Comparison of ENCODE assay signal across 1 cellular context in the genomic region with DNA sequence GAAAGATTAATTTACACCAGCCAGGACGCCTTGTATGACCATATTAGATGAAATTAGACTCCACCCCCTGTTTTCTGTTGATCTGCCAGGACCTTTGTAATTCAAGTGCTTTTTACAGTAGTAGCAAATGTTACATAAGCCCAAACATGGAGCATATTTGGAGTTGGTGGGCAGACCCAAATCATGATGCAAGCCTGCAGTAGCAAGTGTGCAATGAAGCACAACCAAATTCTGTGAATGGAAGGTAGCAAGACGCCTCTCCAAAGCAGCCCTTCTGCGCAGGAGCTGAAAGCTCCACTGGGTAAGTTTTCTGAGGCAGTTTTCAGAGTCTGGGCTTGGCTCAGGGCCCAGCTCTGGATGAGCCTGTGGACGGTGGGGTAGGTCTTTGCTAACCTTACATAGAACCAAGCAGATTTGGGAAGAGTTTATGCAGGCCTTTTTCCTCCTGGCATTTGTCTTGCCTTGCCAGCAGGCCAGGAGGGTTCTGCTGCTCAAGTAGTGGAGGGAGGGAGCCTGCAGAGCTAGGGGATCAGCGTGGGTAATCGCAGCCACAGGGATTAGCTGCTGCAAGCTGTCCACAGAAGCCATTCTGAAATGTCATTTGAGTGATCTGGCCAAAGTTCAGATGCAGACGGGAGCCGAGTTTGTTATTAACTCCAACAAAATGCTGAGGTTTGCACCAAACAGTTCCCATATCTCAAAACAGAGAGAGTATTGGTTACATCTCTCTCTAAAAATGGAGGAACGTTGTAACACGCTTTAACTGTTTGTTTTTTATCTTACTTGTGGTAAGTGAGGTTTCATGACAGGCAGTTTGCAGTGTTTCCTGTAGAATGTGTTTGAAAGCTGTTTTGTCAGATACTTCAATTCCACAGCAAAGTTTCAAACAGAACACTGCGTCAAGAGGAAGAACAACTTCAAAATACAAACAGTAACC.
TF ChIP-seq lines count a peak whose summit lies in the region.

No MANE protein-coding gene starts in this region.

TF ChIP-seq in HepG2, 621 proteins besides CTCF, POLR2A, EP300 and RAD21 (continued from another document and continues in another):
- TF ChIP-seq, protein P1, sequence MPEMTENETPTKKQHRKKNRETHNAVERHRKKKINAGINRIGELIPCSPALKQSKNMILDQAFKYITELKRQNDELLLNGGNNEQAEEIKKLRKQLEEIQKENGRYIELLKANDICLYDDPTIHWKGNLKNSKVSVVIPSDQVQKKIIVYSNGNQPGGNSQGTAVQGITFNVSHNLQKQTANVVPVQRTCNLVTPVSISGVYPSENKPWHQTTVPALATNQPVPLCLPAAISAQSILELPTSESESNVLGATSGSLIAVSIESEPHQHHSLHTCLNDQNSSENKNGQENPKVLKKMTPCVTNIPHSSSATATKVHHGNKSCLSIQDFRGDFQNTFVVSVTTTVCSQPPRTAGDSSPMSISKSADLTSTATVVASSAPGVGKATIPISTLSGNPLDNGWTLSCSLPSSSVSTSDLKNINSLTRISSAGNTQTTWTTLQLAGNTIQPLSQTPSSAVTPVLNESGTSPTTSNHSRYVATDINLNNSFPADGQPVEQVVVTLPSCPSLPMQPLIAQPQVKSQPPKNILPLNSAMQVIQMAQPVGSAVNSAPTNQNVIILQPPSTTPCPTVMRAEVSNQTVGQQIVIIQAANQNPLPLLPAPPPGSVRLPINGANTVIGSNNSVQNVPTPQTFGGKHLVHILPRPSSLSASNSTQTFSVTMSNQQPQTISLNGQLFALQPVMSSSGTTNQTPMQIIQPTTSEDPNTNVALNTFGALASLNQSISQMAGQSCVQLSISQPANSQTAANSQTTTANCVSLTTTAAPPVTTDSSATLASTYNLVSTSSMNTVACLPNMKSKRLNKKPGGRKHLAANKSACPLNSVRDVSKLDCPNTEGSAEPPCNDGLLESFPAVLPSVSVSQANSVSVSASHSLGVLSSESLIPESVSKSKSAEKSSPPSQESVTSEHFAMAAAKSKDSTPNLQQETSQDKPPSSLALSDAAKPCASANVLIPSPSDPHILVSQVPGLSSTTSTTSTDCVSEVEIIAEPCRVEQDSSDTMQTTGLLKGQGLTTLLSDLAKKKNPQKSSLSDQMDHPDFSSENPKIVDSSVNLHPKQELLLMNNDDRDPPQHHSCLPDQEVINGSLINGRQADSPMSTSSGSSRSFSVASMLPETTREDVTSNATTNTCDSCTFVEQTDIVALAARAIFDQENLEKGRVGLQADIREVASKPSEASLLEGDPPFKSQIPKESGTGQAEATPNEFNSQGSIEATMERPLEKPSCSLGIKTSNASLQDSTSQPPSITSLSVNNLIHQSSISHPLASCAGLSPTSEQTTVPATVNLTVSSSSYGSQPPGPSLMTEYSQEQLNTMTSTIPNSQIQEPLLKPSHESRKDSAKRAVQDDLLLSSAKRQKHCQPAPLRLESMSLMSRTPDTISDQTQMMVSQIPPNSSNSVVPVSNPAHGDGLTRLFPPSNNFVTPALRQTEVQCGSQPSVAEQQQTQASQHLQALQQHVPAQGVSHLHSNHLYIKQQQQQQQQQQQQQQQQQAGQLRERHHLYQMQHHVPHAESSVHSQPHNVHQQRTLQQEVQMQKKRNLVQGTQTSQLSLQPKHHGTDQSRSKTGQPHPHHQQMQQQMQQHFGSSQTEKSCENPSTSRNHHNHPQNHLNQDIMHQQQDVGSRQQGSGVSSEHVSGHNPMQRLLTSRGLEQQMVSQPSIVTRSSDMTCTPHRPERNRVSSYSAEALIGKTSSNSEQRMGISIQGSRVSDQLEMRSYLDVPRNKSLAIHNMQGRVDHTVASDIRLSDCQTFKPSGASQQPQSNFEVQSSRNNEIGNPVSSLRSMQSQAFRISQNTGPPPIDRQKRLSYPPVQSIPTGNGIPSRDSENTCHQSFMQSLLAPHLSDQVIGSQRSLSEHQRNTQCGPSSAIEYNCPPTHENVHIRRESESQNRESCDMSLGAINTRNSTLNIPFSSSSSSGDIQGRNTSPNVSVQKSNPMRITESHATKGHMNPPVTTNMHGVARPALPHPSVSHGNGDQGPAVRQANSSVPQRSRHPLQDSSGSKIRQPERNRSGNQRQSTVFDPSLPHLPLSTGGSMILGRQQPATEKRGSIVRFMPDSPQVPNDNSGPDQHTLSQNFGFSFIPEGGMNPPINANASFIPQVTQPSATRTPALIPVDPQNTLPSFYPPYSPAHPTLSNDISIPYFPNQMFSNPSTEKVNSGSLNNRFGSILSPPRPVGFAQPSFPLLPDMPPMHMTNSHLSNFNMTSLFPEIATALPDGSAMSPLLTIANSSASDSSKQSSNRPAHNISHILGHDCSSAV (CRISPR knock-in tag; IDR thresholded peaks at IDR 0.05; ENCODE audit: borderline replicate concordance) = no peak
- TF ChIP-seq HNRNPL (IDR thresholded peaks at IDR 0.05; ENCODE audit: low read depth, low read length) = no peak
- 0 out of 2 replicates have a peak, but pooled peaks have one; percentile 33 for TF ChIP-seq ZNF33B (CRISPR knock-in tag; IDR thresholded peaks at IDR 0.05)
- no peak for TF ChIP-seq HMG20B (CRISPR knock-in tag; conservative IDR thresholded peaks at IDR 0.05)
- no peak for TF ChIP-seq KDM1A (CRISPR knock-in tag; IDR thresholded peaks at IDR 0.05)
- TF ChIP-seq SRY (CRISPR knock-in tag; IDR thresholded peaks at IDR 0.05) = no peak
- no peak for TF ChIP-seq AHR (CRISPR knock-in tag; IDR thresholded peaks at IDR 0.05)
- TF ChIP-seq HDAC6 (IDR thresholded peaks at IDR 0.05; ENCODE audit: low read depth, low read length) = no peak
- TF ChIP-seq ZNF776 (CRISPR knock-in tag; IDR thresholded peaks at IDR 0.05) = no peak
- TF ChIP-seq ZNF10 (CRISPR knock-in tag; IDR thresholded peaks at IDR 0.05; ENCODE audit: borderline replicate concordance, low read depth) = no peak
- TF ChIP-seq ZNF629 (CRISPR knock-in tag; conservative IDR thresholded peaks at IDR 0.05) = no peak
- TF ChIP-seq, protein P2, sequence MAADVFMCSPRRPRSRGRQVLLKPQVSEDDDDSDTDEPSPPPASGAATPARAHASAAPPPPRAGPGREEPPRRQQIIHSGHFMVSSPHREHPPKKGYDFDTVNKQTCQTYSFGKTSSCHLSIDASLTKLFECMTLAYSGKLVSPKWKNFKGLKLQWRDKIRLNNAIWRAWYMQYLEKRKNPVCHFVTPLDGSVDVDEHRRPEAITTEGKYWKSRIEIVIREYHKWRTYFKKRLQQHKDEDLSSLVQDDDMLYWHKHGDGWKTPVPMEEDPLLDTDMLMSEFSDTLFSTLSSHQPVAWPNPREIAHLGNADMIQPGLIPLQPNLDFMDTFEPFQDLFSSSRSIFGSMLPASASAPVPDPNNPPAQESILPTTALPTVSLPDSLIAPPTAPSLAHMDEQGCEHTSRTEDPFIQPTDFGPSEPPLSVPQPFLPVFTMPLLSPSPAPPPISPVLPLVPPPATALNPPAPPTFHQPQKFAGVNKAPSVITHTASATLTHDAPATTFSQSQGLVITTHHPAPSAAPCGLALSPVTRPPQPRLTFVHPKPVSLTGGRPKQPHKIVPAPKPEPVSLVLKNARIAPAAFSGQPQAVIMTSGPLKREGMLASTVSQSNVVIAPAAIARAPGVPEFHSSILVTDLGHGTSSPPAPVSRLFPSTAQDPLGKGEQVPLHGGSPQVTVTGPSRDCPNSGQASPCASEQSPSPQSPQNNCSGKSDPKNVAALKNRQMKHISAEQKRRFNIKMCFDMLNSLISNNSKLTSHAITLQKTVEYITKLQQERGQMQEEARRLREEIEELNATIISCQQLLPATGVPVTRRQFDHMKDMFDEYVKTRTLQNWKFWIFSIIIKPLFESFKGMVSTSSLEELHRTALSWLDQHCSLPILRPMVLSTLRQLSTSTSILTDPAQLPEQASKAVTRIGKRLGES (CRISPR knock-in tag; IDR thresholded peaks at IDR 0.05; ENCODE audit: borderline replicate concordance) = no peak
- no peak for TF ChIP-seq ZNF883 (CRISPR knock-in tag; IDR thresholded peaks at IDR 0.05; ENCODE audit: not compliant biosample characterization)
- no peak for TF ChIP-seq CCAR2 (optimal IDR thresholded peaks at IDR 0.05; ENCODE audit: low read depth, low read length)
- 0 out of 2 replicates have a peak, but pooled peaks have one; percentile 21 for TF ChIP-seq ZNF441 (CRISPR knock-in tag; IDR thresholded peaks at IDR 0.05; ENCODE audit: borderline replicate concordance)
- TF ChIP-seq, protein P3, sequence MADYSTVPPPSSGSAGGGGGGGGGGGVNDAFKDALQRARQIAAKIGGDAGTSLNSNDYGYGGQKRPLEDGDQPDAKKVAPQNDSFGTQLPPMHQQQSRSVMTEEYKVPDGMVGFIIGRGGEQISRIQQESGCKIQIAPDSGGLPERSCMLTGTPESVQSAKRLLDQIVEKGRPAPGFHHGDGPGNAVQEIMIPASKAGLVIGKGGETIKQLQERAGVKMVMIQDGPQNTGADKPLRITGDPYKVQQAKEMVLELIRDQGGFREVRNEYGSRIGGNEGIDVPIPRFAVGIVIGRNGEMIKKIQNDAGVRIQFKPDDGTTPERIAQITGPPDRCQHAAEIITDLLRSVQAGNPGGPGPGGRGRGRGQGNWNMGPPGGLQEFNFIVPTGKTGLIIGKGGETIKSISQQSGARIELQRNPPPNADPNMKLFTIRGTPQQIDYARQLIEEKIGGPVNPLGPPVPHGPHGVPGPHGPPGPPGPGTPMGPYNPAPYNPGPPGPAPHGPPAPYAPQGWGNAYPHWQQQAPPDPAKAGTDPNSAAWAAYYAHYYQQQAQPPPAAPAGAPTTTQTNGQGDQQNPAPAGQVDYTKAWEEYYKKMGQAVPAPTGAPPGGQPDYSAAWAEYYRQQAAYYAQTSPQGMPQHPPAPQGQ (CRISPR knock-in tag; IDR thresholded peaks at IDR 0.05; ENCODE audit: borderline replicate concordance) = no peak
- TF ChIP-seq ZMAT3 (CRISPR knock-in tag; conservative IDR thresholded peaks at IDR 0.05) = 0 out of 2 replicates have a peak, but pooled peaks have one; percentile 39
- TF ChIP-seq ZFP36 (IDR thresholded peaks at IDR 0.05; ENCODE audit: borderline replicate concordance, low read depth, low read length, partially characterized antibody) = no peak
- TF ChIP-seq ZNF572 (CRISPR knock-in tag; IDR thresholded peaks at IDR 0.05) = no peak
- TF ChIP-seq, protein P4, sequence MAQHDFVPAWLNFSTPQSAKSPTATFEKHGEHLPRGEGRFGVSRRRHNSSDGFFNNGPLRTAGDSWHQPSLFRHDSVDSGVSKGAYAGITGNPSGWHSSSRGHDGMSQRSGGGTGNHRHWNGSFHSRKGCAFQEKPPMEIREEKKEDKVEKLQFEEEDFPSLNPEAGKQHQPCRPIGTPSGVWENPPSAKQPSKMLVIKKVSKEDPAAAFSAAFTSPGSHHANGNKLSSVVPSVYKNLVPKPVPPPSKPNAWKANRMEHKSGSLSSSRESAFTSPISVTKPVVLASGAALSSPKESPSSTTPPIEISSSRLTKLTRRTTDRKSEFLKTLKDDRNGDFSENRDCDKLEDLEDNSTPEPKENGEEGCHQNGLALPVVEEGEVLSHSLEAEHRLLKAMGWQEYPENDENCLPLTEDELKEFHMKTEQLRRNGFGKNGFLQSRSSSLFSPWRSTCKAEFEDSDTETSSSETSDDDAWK (CRISPR knock-in tag; IDR thresholded peaks at IDR 0.05) = no peak
- no peak for TF ChIP-seq AKAP8 (CRISPR knock-in tag; IDR thresholded peaks at IDR 0.05)
- no peak; the same call in 1 of the 2 replicates for TF ChIP-seq NFKBIZ (CRISPR knock-in tag; IDR thresholded peaks at IDR 0.05)
- no peak for TF ChIP-seq ZNF256 (CRISPR knock-in tag; conservative IDR thresholded peaks at IDR 0.05)
- TF ChIP-seq TAF15 (IDR thresholded peaks at IDR 0.05; ENCODE audit: low read depth, low read length, poor library complexity, severe bottlenecking) = no peak
- TF ChIP-seq ARHGAP35 (CRISPR knock-in tag; IDR thresholded peaks at IDR 0.05; ENCODE audit: borderline replicate concordance) = no peak
- TF ChIP-seq, protein P5, sequence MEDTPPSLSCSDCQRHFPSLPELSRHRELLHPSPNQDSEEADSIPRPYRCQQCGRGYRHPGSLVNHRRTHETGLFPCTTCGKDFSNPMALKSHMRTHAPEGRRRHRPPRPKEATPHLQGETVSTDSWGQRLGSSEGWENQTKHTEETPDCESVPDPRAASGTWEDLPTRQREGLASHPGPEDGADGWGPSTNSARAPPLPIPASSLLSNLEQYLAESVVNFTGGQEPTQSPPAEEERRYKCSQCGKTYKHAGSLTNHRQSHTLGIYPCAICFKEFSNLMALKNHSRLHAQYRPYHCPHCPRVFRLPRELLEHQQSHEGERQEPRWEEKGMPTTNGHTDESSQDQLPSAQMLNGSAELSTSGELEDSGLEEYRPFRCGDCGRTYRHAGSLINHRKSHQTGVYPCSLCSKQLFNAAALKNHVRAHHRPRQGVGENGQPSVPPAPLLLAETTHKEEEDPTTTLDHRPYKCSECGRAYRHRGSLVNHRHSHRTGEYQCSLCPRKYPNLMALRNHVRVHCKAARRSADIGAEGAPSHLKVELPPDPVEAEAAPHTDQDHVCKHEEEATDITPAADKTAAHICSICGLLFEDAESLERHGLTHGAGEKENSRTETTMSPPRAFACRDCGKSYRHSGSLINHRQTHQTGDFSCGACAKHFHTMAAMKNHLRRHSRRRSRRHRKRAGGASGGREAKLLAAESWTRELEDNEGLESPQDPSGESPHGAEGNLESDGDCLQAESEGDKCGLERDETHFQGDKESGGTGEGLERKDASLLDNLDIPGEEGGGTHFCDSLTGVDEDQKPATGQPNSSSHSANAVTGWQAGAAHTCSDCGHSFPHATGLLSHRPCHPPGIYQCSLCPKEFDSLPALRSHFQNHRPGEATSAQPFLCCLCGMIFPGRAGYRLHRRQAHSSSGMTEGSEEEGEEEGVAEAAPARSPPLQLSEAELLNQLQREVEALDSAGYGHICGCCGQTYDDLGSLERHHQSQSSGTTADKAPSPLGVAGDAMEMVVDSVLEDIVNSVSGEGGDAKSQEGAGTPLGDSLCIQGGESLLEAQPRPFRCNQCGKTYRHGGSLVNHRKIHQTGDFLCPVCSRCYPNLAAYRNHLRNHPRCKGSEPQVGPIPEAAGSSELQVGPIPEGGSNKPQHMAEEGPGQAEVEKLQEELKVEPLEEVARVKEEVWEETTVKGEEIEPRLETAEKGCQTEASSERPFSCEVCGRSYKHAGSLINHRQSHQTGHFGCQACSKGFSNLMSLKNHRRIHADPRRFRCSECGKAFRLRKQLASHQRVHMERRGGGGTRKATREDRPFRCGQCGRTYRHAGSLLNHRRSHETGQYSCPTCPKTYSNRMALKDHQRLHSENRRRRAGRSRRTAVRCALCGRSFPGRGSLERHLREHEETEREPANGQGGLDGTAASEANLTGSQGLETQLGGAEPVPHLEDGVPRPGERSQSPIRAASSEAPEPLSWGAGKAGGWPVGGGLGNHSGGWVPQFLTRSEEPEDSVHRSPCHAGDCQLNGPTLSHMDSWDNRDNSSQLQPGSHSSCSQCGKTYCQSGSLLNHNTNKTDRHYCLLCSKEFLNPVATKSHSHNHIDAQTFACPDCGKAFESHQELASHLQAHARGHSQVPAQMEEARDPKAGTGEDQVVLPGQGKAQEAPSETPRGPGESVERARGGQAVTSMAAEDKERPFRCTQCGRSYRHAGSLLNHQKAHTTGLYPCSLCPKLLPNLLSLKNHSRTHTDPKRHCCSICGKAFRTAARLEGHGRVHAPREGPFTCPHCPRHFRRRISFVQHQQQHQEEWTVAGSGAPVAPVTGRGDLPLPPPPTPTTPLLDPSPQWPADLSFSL (CRISPR knock-in tag; IDR thresholded peaks at IDR 0.05) = no peak
- TF ChIP-seq ZNF138 (CRISPR knock-in tag; IDR thresholded peaks at IDR 0.05; ENCODE audit: low read depth) = no peak
- TF ChIP-seq ZNF317 (CRISPR knock-in tag; IDR thresholded peaks at IDR 0.05) = peak; percentile 71; the same call in 1 of the 2 replicates
- no peak for TF ChIP-seq CREB1 (IDR thresholded peaks at IDR 0.05)
- no peak for TF ChIP-seq CREB1 (CRISPR knock-in tag; IDR thresholded peaks at IDR 0.05)
- no peak for TF ChIP-seq RBAK (CRISPR knock-in tag; IDR thresholded peaks at IDR 0.05)
- 0 out of 2 replicates have a peak, but pooled peaks have one; percentile 15 for TF ChIP-seq SOX5 (CRISPR knock-in tag; IDR thresholded peaks at IDR 0.05; ENCODE audit: borderline replicate concordance)
- no peak for TF ChIP-seq STAT5B (CRISPR knock-in tag; IDR thresholded peaks at IDR 0.05)
- TF ChIP-seq HOXD1 (CRISPR knock-in tag; IDR thresholded peaks at IDR 0.05) = no peak
- no peak for TF ChIP-seq MAZ (IDR thresholded peaks at IDR 0.05; ENCODE audit: borderline replicate concordance, low read depth, low read length)
- TF ChIP-seq MAZ (CRISPR knock-in tag; IDR thresholded peaks at IDR 0.05; ENCODE audit: low read depth) = 0 out of 2 replicates have a peak, but pooled peaks have one; percentile 12
- TF ChIP-seq NFYB (CRISPR knock-in tag; IDR thresholded peaks at IDR 0.05) = no peak
